Comparison of ENCODE assay signal across 26 cellular contexts in the genomic region with DNA sequence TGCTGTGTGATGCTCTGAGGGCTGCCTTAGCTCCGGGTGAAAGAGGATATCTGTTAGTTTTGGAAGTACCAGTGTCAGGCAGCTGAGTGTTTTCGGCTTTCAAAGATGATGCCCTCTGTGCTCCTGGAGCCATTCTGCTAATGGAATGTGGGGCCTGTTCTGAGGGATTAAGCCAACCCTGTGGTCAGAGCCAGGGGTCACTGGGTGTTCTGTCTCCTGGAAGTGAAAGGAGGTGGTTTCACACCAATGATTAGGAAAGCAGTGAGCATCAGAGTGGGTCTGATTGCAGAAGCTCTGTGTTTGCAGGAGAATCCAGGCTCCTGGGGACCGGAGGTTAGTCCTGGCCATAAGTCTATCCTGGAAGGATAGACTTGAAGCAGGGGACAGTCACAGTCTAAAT.
"Had no signal": no experiment of that assay in that cellular context is flagged by ENCODE, and none has a peak within 500 bp of the region (broad histone marks: within the 10 kb centered on the region; RNA-seq: fewer than 3 reads in every experiment).

No MANE protein-coding gene starts in this region.

- DNase-seq: activated CD4-positive, alpha-beta T cell treated with anti-CD3 and anti-CD28 coated beads for 36 hours; activated CD4-positive, alpha-beta T cell treated with anti-CD3 and anti-CD28 coated beads, Interleukin-2, amount 10 ng/mL, durations not matched to agents 7 days and 5 days; activated CD4-positive, alpha-beta T cell treated with anti-CD3 and anti-CD28 coated beads, Interleukin-2, amount 50 U/mL, for 48 hours; activated CD8-positive, alpha-beta memory T cell treated with anti-CD3 and anti-CD28 coated beads, Interleukin-2, amount 50 U/mL, for 4 hours; activated gamma-delta T cell treated with Interleukin-2 at 50 U/mL for 16 hours; activated naive CD4-positive, alpha-beta T cell treated with anti-CD3 and anti-CD28 coated beads, Interleukin-2, amount 10 ng/mL, durations not matched to agents 7 days and 5 days; activated naive CD8-positive, alpha-beta T cell treated with anti-CD3 and anti-CD28 coated beads, Interleukin-2, amount 50 U/mL, for 24 hours; activated T-cell treated with anti-CD3 and anti-CD28 coated beads for 4 hours; activated T-cell treated with anti-CD3 and anti-CD28 coated beads, Interleukin-2, amount 50 U/mL, for 4 hours; anterior cingulate cortex; brain microvascular endothelial cell; IMR-90; NCI-H1105; NCI-H1417 treated with DMSO at 0.1 percent for 48 hours; NCI-H187 treated with DMSO at 0.1 percent for 48 hours; NCI-H2081; NCI-H226; NCI-H446 treated with DMSO at 0.1 percent for 48 hours; NCI-H524; SHP77; SK-N-SH had no signal

- H3K27me3 ChIP-seq: brain microvascular endothelial cell, SJSA1 had no signal

- H3K36me3 ChIP-seq: brain microvascular endothelial cell, SJSA1 had no signal

- H3K27ac ChIP-seq: brain microvascular endothelial cell, SJSA1 had no signal

- H3K4me2 ChIP-seq: SK-N-SH had no signal

- H3K4me1 ChIP-seq: SJSA1 had no signal

- H3K9me3 ChIP-seq: SJSA1, SK-N-SH had no signal

- H3K4me3 ChIP-seq: K562, SJSA1 had no signal

- ATAC-seq: activated CD4-positive, alpha-beta T cell treated with anti-CD3 and anti-CD28 coated beads for 36 hours; activated CD4-positive, CD25-positive, alpha-beta regulatory T cell treated with anti-CD3 and anti-CD28 coated beads, Interleukin-2, amount 50 U/mL, for 24 hours; activated naive CD8-positive, alpha-beta T cell treated with anti-CD3 and anti-CD28 coated beads, Interleukin-2, amount 50 U/mL, for 24 hours; activated T-cell treated with anti-CD3 and anti-CD28 coated beads, Interleukin-2, amount 50 U/mL, for 4 hours; K562; Panc1; WTC11 had no signal

- H3K9ac ChIP-seq: SK-N-SH had no signal
